In the genomic region with DNA sequence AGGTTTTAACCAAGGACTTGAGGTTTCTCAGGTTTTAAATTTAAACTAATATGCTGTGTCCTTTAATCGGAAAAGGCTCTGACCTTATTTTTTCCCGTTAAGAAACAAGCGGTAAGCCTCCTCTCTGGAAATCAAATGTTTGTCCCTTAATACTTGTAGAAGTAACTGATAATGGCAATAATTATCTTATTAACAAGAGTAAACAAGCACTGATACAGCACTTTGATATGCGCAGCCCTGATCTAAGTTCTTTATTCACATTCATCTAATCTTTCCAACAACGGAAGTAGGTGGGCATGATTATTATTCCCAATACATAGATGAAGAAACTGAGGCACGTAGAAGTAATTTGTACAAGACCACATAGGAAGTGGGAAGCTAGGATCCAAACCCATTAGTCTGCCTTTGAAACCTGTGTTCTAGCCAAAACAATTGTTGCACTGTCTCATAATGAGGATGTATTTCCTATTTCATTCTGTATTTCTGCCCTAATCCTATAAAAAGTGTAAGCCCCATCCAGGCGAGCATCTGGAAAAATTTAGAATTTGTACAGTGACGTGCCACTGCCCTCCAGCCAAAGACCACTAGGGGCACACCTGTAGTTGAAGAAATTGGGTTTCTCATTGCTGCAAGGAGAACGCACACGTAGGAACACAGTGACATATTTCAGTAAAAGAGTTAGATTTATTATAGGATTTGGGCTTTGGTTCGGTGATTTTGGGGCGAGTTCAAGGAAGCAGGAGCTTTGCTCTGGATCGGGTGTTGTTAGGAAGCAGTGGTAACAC, we compare ENCODE assay signal across 8 cellular contexts. TPM values are rescaled to one million over a fixed set of nuclear protein-coding genes. Genes with fewer than 3 reads are reported as not detected.
DNase-seq lines count a peak whose midpoint lies in the region; ATAC-seq and TF ChIP-seq lines count a peak whose summit lies in the region.

No MANE protein-coding gene starts in this region.

- DNase-seq in GM06990 (ENCODE audit: extremely low read depth, insufficient read length) = no peak
- no peak for DNase-seq in NB4 (ENCODE audit: low read depth)
- DNase-seq in coronary artery (ENCODE audit: low spot score) = no peak
- no peak for DNase-seq in midbrain (lab: John Stamatoyannopoulos, UW)
- DNase-seq in HK-2 (ENCODE audit: unreplicated experiment) = no peak
- DNase-seq in dermis blood vessel endothelial cell = no peak

- no peaks in the 10 kb centered on the region for H3K27me3 ChIP-seq in GM06990 (replicated peaks; ENCODE audit: control insufficient read depth, insufficient read depth, low read length)
- no peaks in the 10 kb centered on the region for H3K27me3 ChIP-seq in neuron (ENCODE audit: insufficient read depth, low read length)

- no peaks in the 10 kb centered on the region for H3K4me1 ChIP-seq in neuron (ENCODE audit: insufficient read depth, low read length)

- no peak for ATAC-seq in GM18873 (IDR thresholded peaks at IDR 0.05; ENCODE audit: low FRiP score, unreplicated experiment)

- no peak for TF ChIP-seq POLR2A in NB4 (IDR thresholded peaks at IDR 0.05; ENCODE audit: extremely low read depth, insufficient read length)

- no peaks in the 10 kb centered on the region for H3K36me3 ChIP-seq in GM06990 (ENCODE audit: control insufficient read depth, insufficient read depth, low read length)
- no peaks in the 10 kb centered on the region for H3K36me3 ChIP-seq in neuron (ENCODE audit: insufficient read depth, low read length)

- H3K9me3 ChIP-seq in neuron (ENCODE audit: low read length) = no peaks in the 10 kb centered on the region

- H3K27ac ChIP-seq in coronary artery = peak overlapping the region; percentile 66 to 90

- peak overlapping the region; percentile 92 for H2AFZ ChIP-seq in neuron (ENCODE audit: low read depth, low read length)

- H3K4me3 ChIP-seq in GM06990 (replicated peaks; ENCODE audit: low read depth, low read length) (peak overlapping the region; percentile 37; the same call in 1 of the 2 replicates), NB4 (ENCODE audit: low read depth, low read length) (peak overlapping the region; percentile 59), coronary artery (peak overlapping the region; percentile 73), neuron (ENCODE audit: low read length) (peak overlapping the region; percentile 54)

- TF ChIP-seq CTCF in GM06990 (IDR thresholded peaks at IDR 0.05; ENCODE audit: insufficient read depth, low read length, poor library complexity, severe bottlenecking) (peak; percentile 62), NB4 (IDR thresholded peaks at IDR 0.05; ENCODE audit: low read depth, low read length) (peak; percentile 33), coronary artery (IDR thresholded peaks at IDR 0.05) (no peak)

RNA-seq across cellular contexts. Expression of a gene that starts 0.6 kb away (rescaled TPM):
- total RNA-seq in dermis blood vessel endothelial cell = 0.05 TPM in 1 of 2 replicates, not detected in the other

RNA-seq across cellular contexts. Expression of a gene that starts 0.7 kb away (rescaled TPM):
- total RNA-seq in dermis blood vessel endothelial cell = 5.6 and 10.9 TPM in 2 replicates
